Comparison of ENCODE assay signal across 8 cellular contexts in the genomic region with DNA sequence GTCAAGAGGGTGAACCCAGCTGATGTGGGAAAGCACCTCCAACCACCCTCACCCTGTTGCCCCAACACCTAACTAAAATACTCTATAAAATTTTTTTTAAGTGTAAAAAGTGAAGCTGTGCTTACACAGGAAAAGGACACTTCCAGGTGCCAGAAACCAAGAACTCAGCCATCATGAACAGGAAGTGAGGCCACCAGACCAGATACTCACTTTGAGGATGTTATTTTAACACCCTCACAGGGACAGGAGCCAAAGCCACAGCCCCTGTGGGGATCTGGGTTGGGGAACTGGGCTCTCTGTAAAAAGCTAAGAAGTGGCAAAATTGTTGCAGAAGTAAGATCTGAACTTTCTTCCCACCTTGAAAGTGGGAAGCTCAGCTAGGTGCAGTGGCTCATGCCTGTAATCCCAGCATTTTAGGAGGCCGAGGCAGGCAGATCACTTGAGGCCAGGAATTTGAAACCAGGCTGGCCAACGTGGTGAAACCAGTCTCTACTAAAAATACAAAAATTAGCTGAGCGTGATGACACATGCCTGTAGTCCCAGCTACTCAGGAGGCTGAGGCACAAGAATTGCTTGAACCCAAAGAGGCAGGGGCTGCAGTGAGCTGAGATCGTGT. TPM values are rescaled to one million over a fixed set of nuclear protein-coding genes. Genes with fewer than 3 reads are reported as not detected.
DNase-seq lines count a peak whose midpoint lies in the region; ATAC-seq, FAIRE-seq and TF ChIP-seq lines count a peak whose summit lies in the region.

No MANE protein-coding gene starts in this region.

- H3K27me3 Mint-ChIP-seq in astrocyte (ENCODE audit: low read depth, unreplicated experiment), result peaks cover 9% of the 10 kb centered on the region

- H3K9me3 ChIP-seq in astrocyte (ENCODE audit: insufficient read depth, low read depth, low read length) (no peaks in the 10 kb centered on the region), tibial artery (no peaks in the 10 kb centered on the region)

- H3K36me3 ChIP-seq in astrocyte (ENCODE audit: insufficient read depth, low read length) (no peaks in the 10 kb centered on the region), tibial artery (no peaks in the 10 kb centered on the region)

- TF ChIP-seq CTCF in astrocyte (IDR thresholded peaks at IDR 0.05; ENCODE audit: insufficient read depth, low read depth, low read length), result no peak
- no peak for TF ChIP-seq CTCF in tibial artery (IDR thresholded peaks at IDR 0.05)

- peaks cover 4% of the 10 kb centered on the region for H3K27me3 ChIP-seq in astrocyte (ENCODE audit: insufficient read depth, low read length)
- no peaks in the 10 kb centered on the region for H3K27me3 ChIP-seq in tibial artery

- intact Hi-C loops in Right ventricle myocardium superior (cut with DNase I) (no loop called here), Right ventricle myocardium inferior (cut with DNase I) (no loop called here), tibial artery (cut with DNase I; ENCODE audit: low total_unique reads) (no loop called here)

- peaks cover 6% of the 10 kb centered on the region for H3K4me1 Mint-ChIP-seq in astrocyte (ENCODE audit: low read depth, unreplicated experiment)

- ATAC-seq in Right ventricle myocardium superior (ENCODE audit: poor library complexity) (no peak), Right ventricle myocardium inferior (no peak), HG02885 (IDR thresholded peaks at IDR 0.05; ENCODE audit: poor library complexity, unreplicated experiment) (no peak)

- H3K36me3 Mint-ChIP-seq in astrocyte (ENCODE audit: low read depth, unreplicated experiment), result no peaks in the 10 kb centered on the region

- no peak overlapping the region for H3K4me3 Mint-ChIP-seq in astrocyte (ENCODE audit: unreplicated experiment)

- no peaks in the 10 kb centered on the region for H4K20me1 ChIP-seq in astrocyte (ENCODE audit: insufficient read depth, low read length)

- no peak overlapping the region for H3K9ac ChIP-seq in astrocyte (ENCODE audit: low read length)

- H3K27ac ChIP-seq in astrocyte (ENCODE audit: low read depth, low read length), result no peak overlapping the region
- H3K27ac ChIP-seq in tibial artery, result no peak overlapping the region

- H3K4me1 ChIP-seq in astrocyte (ENCODE audit: insufficient read depth, low read length) (peaks cover 15% of the 10 kb centered on the region), tibial artery (peaks cover 0 to 14% (median 6%) of the 10 kb centered on the region in 4 donors)

- peak; percentile 38 for DNase-seq in Right ventricle myocardium superior
- no peak for DNase-seq in Right ventricle myocardium inferior (ENCODE audit: missing footprints)
- peak; percentile 27 for DNase-seq in NCI-H2029 treated with DMSO at 0.1 percent for 48 hours (lab: John Stamatoyannopoulos, UW)
- no peak for DNase-seq in astrocyte (ENCODE audit: low read depth)
- DNase-seq in stimulated activated CD8-positive, alpha-beta memory T cell treated with anti-CD3 and anti-CD28 coated beads, Interleukin-2, amount 100 ng/mL, for 1 hour (ENCODE audit: low read depth in 2 of 2), result peak; percentile 14 to 16
- DNase-seq in NCI-H2107 (lab: John Stamatoyannopoulos, UW), result no peak
- no peak for DNase-seq in tibial artery

- no peaks in the 10 kb centered on the region for H3K79me2 ChIP-seq in astrocyte (ENCODE audit: insufficient read depth, low read length)

- H3K9me3 Mint-ChIP-seq in astrocyte (ENCODE audit: unreplicated experiment), result peaks cover 3% of the 10 kb centered on the region

- H3K4me3 ChIP-seq in astrocyte (ENCODE audit: insufficient read depth, low read depth, low read length) (no peak overlapping the region), tibial artery (no peak overlapping the region)

- FAIRE-seq in astrocyte (lab: Jason Lieb, UNC), result no peak

- H3K27ac Mint-ChIP-seq in astrocyte (ENCODE audit: unreplicated experiment), result no peak overlapping the region

- peak overlapping the region; percentile 26 for H2AFZ ChIP-seq in astrocyte (ENCODE audit: low read depth, low read length)

- H3K4me2 ChIP-seq in astrocyte (ENCODE audit: low read length), result peak overlapping the region; percentile 32

RNA-seq across cellular contexts. Expression of a gene that starts 3.8 kb away (rescaled TPM):
- total RNA-seq in Right ventricle myocardium superior, result not detected
- not detected for total RNA-seq in Right ventricle myocardium inferior
- total RNA-seq in astrocyte, result not detected in 2 replicates

RNA-seq across cellular contexts. Expression of a gene that starts 7.3 kb away (rescaled TPM):
- 0.35 TPM for total RNA-seq in Right ventricle myocardium superior
- total RNA-seq in Right ventricle myocardium inferior, result 0.54 TPM
- total RNA-seq in astrocyte, result 5.0 and 5.2 TPM in 2 replicates

RNA-seq across cellular contexts. Expression of a gene that starts 42.3 kb away (rescaled TPM):
- total RNA-seq in Right ventricle myocardium superior, result 28.2 TPM
- total RNA-seq in Right ventricle myocardium inferior, result 29.0 TPM
- 41.2 and 48.9 TPM in 2 replicates for total RNA-seq in astrocyte

Comparison
In these comparisons a context has a peak if more than half of its experiments do, and no peak if none do; other contexts are left out.
1. DNase-seq: peak in Right ventricle myocardium superior (single experiment), NCI-H2029 treated with DMSO at 0.1 percent for 48 hours (single experiment) and stimulated activated CD8-positive, alpha-beta memory T cell treated with anti-CD3 and anti-CD28 coated beads, Interleukin-2, amount 100 ng/mL, for 1 hour (2 of 2); none in Right ventricle myocardium inferior (single experiment), astrocyte (single experiment), NCI-H2107 (single experiment) and tibial artery (0 of 2).